Comparison of ENCODE assay signal across 15 cellular contexts in the genomic region with DNA sequence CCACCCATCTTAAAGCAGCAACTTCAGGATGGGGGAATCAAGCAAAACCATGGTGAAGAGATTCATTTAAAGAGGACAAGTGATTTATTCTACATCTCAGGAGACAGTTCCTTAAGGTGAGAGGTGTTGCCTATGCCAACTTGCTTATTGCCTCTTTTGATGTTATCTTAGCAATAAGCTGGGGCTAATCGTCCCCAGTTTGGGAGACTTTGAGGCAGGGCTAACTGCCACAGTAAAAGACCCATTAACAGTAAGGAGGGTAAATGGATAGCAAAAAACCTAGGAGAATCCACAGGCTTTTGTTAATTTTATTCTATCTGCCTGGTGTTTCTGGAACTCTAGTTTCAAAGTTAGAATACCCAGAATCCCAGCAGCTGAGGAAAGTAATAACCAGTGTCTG. TPM values are rescaled to one million over a fixed set of nuclear protein-coding genes. Genes with fewer than 3 reads are reported as not detected.
DNase-seq lines count a peak whose midpoint lies in the region; ATAC-seq and TF ChIP-seq lines count a peak whose summit lies in the region.
"Had no signal": no experiment of that assay in that cellular context is flagged by ENCODE, and none has a peak within 500 bp of the region (broad histone marks: within the 10 kb centered on the region; RNA-seq: fewer than 3 reads in every experiment).

No MANE protein-coding gene starts in this region.

- TF ChIP-seq RAD21 in SK-N-SH (IDR thresholded peaks at IDR 0.05; ENCODE audit: low read length), result no peak

- H3K4me3 ChIP-seq in SK-N-SH (ENCODE audit: low read depth in 2 of 2, low read length in 1 of 2) (peak overlapping the region; percentile 38 to 39; a peak in 3 of 4 replicates), fibroblast of the aortic adventitia (ENCODE audit: low read depth, low read length) (peak overlapping the region; percentile 39)

- peak overlapping the region; percentile 39 for H2AFZ ChIP-seq in SK-N-SH (ENCODE audit: low read depth)

- H3K4me2 ChIP-seq in SK-N-SH, result peak overlapping the region; percentile 56

- POLR2A ChIA-PET in SK-N-SH (lab: Yijun Ruan, JAX), result interaction anchor here (1.5 kb wide), 1 partner anchor 84 kb away, joined by 10 read pairs; a partner anchor contains a TSS

- TF ChIP-seq CTCF in SK-N-SH (IDR thresholded peaks at IDR 0.05) (no peak), fibroblast of the aortic adventitia (IDR thresholded peaks at IDR 0.05; ENCODE audit: insufficient read depth, low read length) (no peak), omental fat pad (IDR thresholded peaks at IDR 0.05) (no peak)

- H3K4me1 ChIP-seq in SK-N-SH (ENCODE audit: control insufficient read depth in 1 of 2, insufficient read depth in 2 of 2, low read depth in 1 of 2, low read length in 1 of 2), result peaks cover 10 to 20% of the 10 kb centered on the region in 2 experiments; a peak in 3 of 4 replicates

- DNase-seq in SK-N-SH (no peak), fibroblast of the aortic adventitia (ENCODE audit: low read depth) (no peak), omental fat pad (ENCODE audit: low spot score) (no peak)
- DNase-seq in activated CD4-positive, CD25-positive, alpha-beta regulatory T cell treated with anti-CD3 and anti-CD28 coated beads, Interleukin-2, amount 50 U/mL, for 72 hours, result no peak
- DNase-seq in activated naive CD4-positive, alpha-beta T cell treated with Interleukin-2 at 50 U/mL for 16 hours, result no peak
- DNase-seq in activated CD8-positive, alpha-beta memory T cell treated with anti-CD3 and anti-CD28 coated beads for 24 hours, result no peak
- DNase-seq: activated gamma-delta T cell; GF-D8; KBM-7; left colon; NCI-H2227 treated with DMSO at 0.1 percent for 48 hours; NK-92 treated with Interleukin-12 subunit alpha and Interleukin-12 subunit beta, amount 100 ng/mL, for 24 hours; RPMI8226; T-helper 1 cell had no signal

- no peaks in the 10 kb centered on the region for H3K9me3 ChIP-seq in SK-N-SH

- H3K79me2 ChIP-seq in SK-N-SH (ENCODE audit: insufficient read depth), result no peaks in the 10 kb centered on the region

- peak overlapping the region; percentile 26 to 90; a peak in 3 of 4 replicates for H3K27ac ChIP-seq in SK-N-SH (ENCODE audit: low read depth in 2 of 2, low read length in 1 of 2)
- peak overlapping the region; percentile 95 for H3K27ac ChIP-seq in temporal lobe (ENCODE audit: low read depth, low read length)

- WGBS in SK-N-SH (ENCODE audit: low lambda C conversion rate), result 57% methylated on average over 1 of the region's 1 CpG

- no peaks in the 10 kb centered on the region for H4K20me1 ChIP-seq in SK-N-SH (ENCODE audit: insufficient read depth)

- H3K9me2 ChIP-seq in SK-N-SH, result no peaks in the 10 kb centered on the region

- H3K27me3 ChIP-seq in SK-N-SH (ENCODE audit: insufficient read depth), result no peaks in the 10 kb centered on the region

- no peaks in the 10 kb centered on the region for H3F3A ChIP-seq in SK-N-SH (replicated peaks; ENCODE audit: insufficient read depth)

- TF ChIP-seq EP300 in SK-N-SH (IDR thresholded peaks at IDR 0.05; ENCODE audit: borderline replicate concordance in 1 of 2, low read depth in 1 of 2, low read length in 1 of 2), result no peak

- no peak overlapping the region for H3K9ac ChIP-seq in SK-N-SH

- H3K36me3 ChIP-seq in SK-N-SH (replicated peaks in 1 of 2; ENCODE audit: control insufficient read depth in 1 of 2, insufficient read depth in 2 of 2, low read length in 1 of 2), result no peaks in the 10 kb centered on the region

- peak; percentile 16 for ATAC-seq in omental fat pad (ENCODE audit: low FRiP score)

- CTCF ChIA-PET in SK-N-SH (lab: Yijun Ruan, JAX), result interaction anchor here (0.9 to 3.4 kb wide), 6 partner anchors 13 to 190 kb away, joined by 3 to 21 read pairs (median 4); a partner anchor contains a TSS

TF ChIP-seq in SK-N-SH, 30 proteins besides CTCF, POLR2A, EP300 and RAD21:
- no peak for TF ChIP-seq JUND (IDR thresholded peaks at IDR 0.05)
- TF ChIP-seq, protein P1, sequence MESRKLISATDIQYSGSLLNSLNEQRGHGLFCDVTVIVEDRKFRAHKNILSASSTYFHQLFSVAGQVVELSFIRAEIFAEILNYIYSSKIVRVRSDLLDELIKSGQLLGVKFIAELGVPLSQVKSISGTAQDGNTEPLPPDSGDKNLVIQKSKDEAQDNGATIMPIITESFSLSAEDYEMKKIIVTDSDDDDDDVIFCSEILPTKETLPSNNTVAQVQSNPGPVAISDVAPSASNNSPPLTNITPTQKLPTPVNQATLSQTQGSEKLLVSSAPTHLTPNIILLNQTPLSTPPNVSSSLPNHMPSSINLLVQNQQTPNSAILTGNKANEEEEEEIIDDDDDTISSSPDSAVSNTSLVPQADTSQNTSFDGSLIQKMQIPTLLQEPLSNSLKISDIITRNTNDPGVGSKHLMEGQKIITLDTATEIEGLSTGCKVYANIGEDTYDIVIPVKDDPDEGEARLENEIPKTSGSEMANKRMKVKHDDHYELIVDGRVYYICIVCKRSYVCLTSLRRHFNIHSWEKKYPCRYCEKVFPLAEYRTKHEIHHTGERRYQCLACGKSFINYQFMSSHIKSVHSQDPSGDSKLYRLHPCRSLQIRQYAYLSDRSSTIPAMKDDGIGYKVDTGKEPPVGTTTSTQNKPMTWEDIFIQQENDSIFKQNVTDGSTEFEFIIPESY (IDR thresholded peaks at IDR 0.05; ENCODE audit: borderline replicate concordance, low read depth), result no peak

RNA-seq across cellular contexts. Expression of a gene that starts 22.1 kb away (rescaled TPM):
- polyA plus RNA-seq in SK-N-SH (2012; rRNA removed), result 39.2 and 48.3 TPM in 2 replicates
- polyA plus RNA-seq in SK-N-SH (2012; cell fraction: cytosol; rRNA removed), result 32.4 and 42.3 TPM in 2 replicates
- 17.4 and 26.3 TPM in 2 replicates for polyA plus RNA-seq in SK-N-SH (2012; cell fraction: nucleus; rRNA removed)
- total RNA-seq in fibroblast of the aortic adventitia (ENCODE audit: low replicate concordance) (11.4 and 26.5 TPM in 2 replicates), omental fat pad (10 to 100 TPM; 27.0 to 42.6 (median 35.8) TPM), temporal lobe (16.7 TPM)
